Comparison of ENCODE assay signal across 1 cellular context in genomic region chr19:35043906-35044305, GRCh38.
TF ChIP-seq lines count a peak whose summit lies in the region.

No MANE protein-coding gene starts in this region.

TF ChIP-seq in K562, 482 proteins besides CTCF, POLR2A, EP300 and RAD21:
- TF ChIP-seq TSC22D4 (tag; IDR thresholded peaks at IDR 0.05) (0 out of 2 replicates have a peak, but pooled peaks have one; percentile 12), BDP1 (IDR thresholded peaks at IDR 0.05; ENCODE audit: insufficient read depth, insufficient read length) (no peak)
TF ChIP-seq in K562: peak in this region for 1.
